ENCODE assay signal across 24 cellular contexts in the genomic region with DNA sequence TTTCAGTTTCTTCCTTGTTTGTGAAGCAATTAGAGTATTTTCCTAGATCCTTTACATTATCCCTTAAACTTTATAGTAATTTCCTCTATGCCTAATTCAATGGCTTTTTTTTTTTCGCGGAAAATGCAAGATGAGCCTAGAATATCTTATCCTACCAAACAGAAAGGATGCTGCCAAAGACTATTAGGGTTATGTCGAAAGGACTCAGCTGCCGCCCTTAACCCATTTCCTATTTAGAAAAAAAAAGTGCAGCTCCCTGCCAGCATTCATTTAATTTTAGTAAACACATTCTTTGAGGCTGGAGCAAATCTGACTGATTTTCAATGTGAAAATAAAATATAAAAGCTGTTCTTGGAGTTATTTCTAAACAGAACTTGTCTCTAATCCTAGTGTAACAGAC. TPM values are rescaled to one million over a fixed set of nuclear protein-coding genes. Genes with fewer than 3 reads are reported as not detected.
DNase-seq lines count a peak whose midpoint lies in the region; ATAC-seq and TF ChIP-seq lines count a peak whose summit lies in the region.
"Had no signal": no experiment of that assay in that cellular context is flagged by ENCODE, and none has a peak within 500 bp of the region (broad histone marks: within the 10 kb centered on the region; RNA-seq: fewer than 3 reads in every experiment).

No MANE protein-coding gene starts in this region.

- no peak overlapping the region for H3K27ac Mint-ChIP-seq in CD14-positive monocyte
- H3K27ac Mint-ChIP-seq: activated CD4-positive, alpha-beta memory T cell treated with anti-CD3 and anti-CD28 coated beads, Interleukin-2, amount 10 ng/mL, durations not matched to agents 7 days and 5 days; activated naive CD8-positive, alpha-beta T cell; stimulated activated naive CD8-positive, alpha-beta T cell treated with anti-CD3 and anti-CD28 coated beads, Interleukin-15, Interleukin-2, amounts not matched to agents 100 ng/mL and 50 ng/mL, for 24 hours; T-cell had no signal

- no peak for ATAC-seq in gastroesophageal sphincter
- no peak for ATAC-seq in left colon
- ATAC-seq: T-cell had no signal

- H3K9me3 Mint-ChIP-seq in CD14-positive monocyte: peaks cover 3 to 8% (median 5%) of the 10 kb centered on the region in 7 donors
- H3K9me3 Mint-ChIP-seq: nephron; stimulated activated naive CD8-positive, alpha-beta T cell treated with anti-CD3 and anti-CD28 coated beads, Interleukin-15, Interleukin-2, amounts not matched to agents 100 ng/mL and 50 ng/mL, for 24 hours; T-cell had no signal

- H3K36me3 ChIP-seq in ascending aorta: no peaks in the 10 kb centered on the region
- no peaks in the 10 kb centered on the region for H3K36me3 ChIP-seq in gastroesophageal sphincter
- H3K36me3 ChIP-seq in ovary: no peaks in the 10 kb centered on the region
- no peaks in the 10 kb centered on the region for H3K36me3 ChIP-seq in tibial artery
- H3K36me3 ChIP-seq: HAP-1 had no signal

- peak overlapping the region; percentile 33 to 57 for H3K27ac ChIP-seq in ascending aorta
- H3K27ac ChIP-seq in gastroesophageal sphincter: peak overlapping the region in 3 of 4 donors; percentile 68 to 71 (median 70)
- peak overlapping the region in 1 of 2 donors; percentile 24 for H3K27ac ChIP-seq in ovary
- H3K27ac ChIP-seq in tibial artery: peak overlapping the region; percentile 42 to 83
- H3K27ac ChIP-seq: VCaP had no signal

- intact Hi-C loops in ascending aorta (cut with DNase I): no loop called here
- intact Hi-C loops in ovary (cut with DNase I): no loop called here
- intact Hi-C loops in tibial artery (cut with DNase I; ENCODE audit: low total_unique reads): no loop called here
- intact Hi-C loops in left colon (cut with DNase I, micrococcal nuclease): no loop called here
- intact Hi-C loops in CD14-positive monocyte (cut with micrococcal nuclease): no loop called here

- peak overlapping the region in 1 of 2 donors; percentile 57 for H3K4me3 ChIP-seq in ascending aorta
- H3K4me3 ChIP-seq in gastroesophageal sphincter: peak overlapping the region in 1 of 2 donors; percentile 32
- peak overlapping the region; percentile 29 for H3K4me3 ChIP-seq in ovary
- peak overlapping the region; percentile 37 to 44 for H3K4me3 ChIP-seq in tibial artery
- H3K4me3 ChIP-seq: HAP-1 had no signal

- H3K27me3 ChIP-seq in ascending aorta (no peaks in the 10 kb centered on the region), gastroesophageal sphincter (no peaks in the 10 kb centered on the region), ovary (no peaks in the 10 kb centered on the region), tibial artery (no peaks in the 10 kb centered on the region)

- no peak for TF ChIP-seq EP300 in gastroesophageal sphincter (IDR thresholded peaks at IDR 0.05)
- no peak for TF ChIP-seq EP300 in ovary (IDR thresholded peaks at IDR 0.05)

- no peak overlapping the region for H3K4me3 Mint-ChIP-seq in CD14-positive monocyte
- H3K4me3 Mint-ChIP-seq: activated CD4-positive, alpha-beta memory T cell treated with anti-CD3 and anti-CD28 coated beads, Interleukin-2, amount 10 ng/mL, durations not matched to agents 7 days and 5 days; activated naive CD8-positive, alpha-beta T cell; nephron; stimulated activated naive CD8-positive, alpha-beta T cell treated with anti-CD3 and anti-CD28 coated beads, Interleukin-15, Interleukin-2, amounts not matched to agents 100 ng/mL and 50 ng/mL, for 24 hours; T-cell had no signal

- WGBS in gastroesophageal sphincter (ENCODE audit: low coverage in 1 of 2), 2 donors: 25 to 38% methylated on average over 3 to 4 of the region's 4 CpGs
- 1 to 4% (median 2%) methylated on average over 4 of the region's 4 CpGs for WGBS in ovary, 3 donors

- no peaks in the 10 kb centered on the region for H3K27me3 Mint-ChIP-seq in CD14-positive monocyte (ENCODE audit: low read depth in 3 of 3)
- H3K27me3 Mint-ChIP-seq: activated CD4-positive, alpha-beta memory T cell treated with anti-CD3 and anti-CD28 coated beads, Interleukin-2, amount 10 ng/mL, durations not matched to agents 7 days and 5 days; activated naive CD8-positive, alpha-beta T cell; stimulated activated naive CD8-positive, alpha-beta T cell treated with anti-CD3 and anti-CD28 coated beads, Interleukin-15, Interleukin-2, amounts not matched to agents 100 ng/mL and 50 ng/mL, for 24 hours had no signal

- TF ChIP-seq POLR2A in gastroesophageal sphincter (IDR thresholded peaks at IDR 0.05): no peak
- TF ChIP-seq POLR2A in ovary (IDR thresholded peaks at IDR 0.05): no peak

- peaks cover 11% of the 10 kb centered on the region for H3K4me1 Mint-ChIP-seq in CD14-positive monocyte
- H3K4me1 Mint-ChIP-seq: activated CD4-positive, alpha-beta memory T cell treated with anti-CD3 and anti-CD28 coated beads, Interleukin-2, amount 10 ng/mL, durations not matched to agents 7 days and 5 days had no signal

- TF ChIP-seq CTCF in ascending aorta (IDR thresholded peaks at IDR 0.05) (no peak), gastroesophageal sphincter (IDR thresholded peaks at IDR 0.05) (no peak), ovary (IDR thresholded peaks at IDR 0.05) (no peak), tibial artery (IDR thresholded peaks at IDR 0.05) (no peak), CD14-positive monocyte (IDR thresholded peaks at IDR 0.05) (no peak)

- H3K4me1 ChIP-seq in ascending aorta (peaks cover 1 to 19% of the 10 kb centered on the region in 2 donors), gastroesophageal sphincter (peaks cover 3 to 51% (median 3%) of the 10 kb centered on the region in 3 donors), ovary (ENCODE audit: insufficient read depth) (no peaks in the 10 kb centered on the region), tibial artery (peaks cover 0 to 37% (median 18%) of the 10 kb centered on the region in 4 donors)
- H3K4me1 ChIP-seq: HAP-1 had no signal

- DNase-seq in ascending aorta (ENCODE audit: low spot score in 2 of 2): no peak
- no peak for DNase-seq in ovary
- DNase-seq in tibial artery: no peak
- no peak for DNase-seq in left colon
- DNase-seq in middle frontal gyrus (ENCODE audit: extremely low spot score, low spot score): no peak
- DNase-seq in amniotic stem cell (lab: John Stamatoyannopoulos, UW): no peak
- no peak for DNase-seq in CD14-positive monocyte (ENCODE audit: low spot score)
- DNase-seq: activated CD4-positive, alpha-beta memory T cell treated with anti-CD3 and anti-CD28 coated beads, Interleukin-2, amount 10 ng/mL, durations not matched to agents 7 days and 5 days; activated T-cell treated with anti-CD3 and anti-CD28 coated beads, Interleukin-2, amount 50 U/mL, for 48 hours; COR-L47; dermis blood vessel endothelial cell; erythroblast; glutamatergic neuron; KBM-7; mesenchymal stem cell; NCI-H2107; NCI-H510A treated with DMSO at 0.1 percent for 48 hours; T-cell had no signal

- H3K9me3 ChIP-seq in ascending aorta (no peaks in the 10 kb centered on the region), gastroesophageal sphincter (no peaks in the 10 kb centered on the region), ovary (no peaks in the 10 kb centered on the region), tibial artery (no peaks in the 10 kb centered on the region)
- H3K9me3 ChIP-seq: HAP-1 had no signal

- H3K36me3 Mint-ChIP-seq in CD14-positive monocyte: peaks cover 0 to 2% of the 10 kb centered on the region in 2 donors

RNA-seq across cellular contexts. Expression of a gene that starts 8.0 kb away (rescaled TPM):
- total RNA-seq in ascending aorta (846 TPM), gastroesophageal sphincter (100 to 1,000 TPM; 268 to 632 (median 588) TPM), ovary (100 to 1,000 TPM in 5 of 7 donors, 10 to 100 TPM in 2; 50.5 to 426 (median 222) TPM), left colon (100 to 1,000 TPM in 1 of 2 donors, 10 to 100 TPM in 1; 83.4 to 227 TPM)
- polyA plus RNA-seq in ovary (100 to 1,000 TPM; 125 to 926 TPM), CD14-positive monocyte (1 to 10 TPM in 1 of 2 donors, not detected in 1; 1.2 TPM)
- total RNA-seq: activated CD4-positive, alpha-beta memory T cell treated with anti-CD3 and anti-CD28 coated beads, Interleukin-2, amount 10 ng/mL, durations not matched to agents 7 days and 5 days had no signal
